31 cellular contexts compared by ENCODE assay signal in the genomic region with DNA sequence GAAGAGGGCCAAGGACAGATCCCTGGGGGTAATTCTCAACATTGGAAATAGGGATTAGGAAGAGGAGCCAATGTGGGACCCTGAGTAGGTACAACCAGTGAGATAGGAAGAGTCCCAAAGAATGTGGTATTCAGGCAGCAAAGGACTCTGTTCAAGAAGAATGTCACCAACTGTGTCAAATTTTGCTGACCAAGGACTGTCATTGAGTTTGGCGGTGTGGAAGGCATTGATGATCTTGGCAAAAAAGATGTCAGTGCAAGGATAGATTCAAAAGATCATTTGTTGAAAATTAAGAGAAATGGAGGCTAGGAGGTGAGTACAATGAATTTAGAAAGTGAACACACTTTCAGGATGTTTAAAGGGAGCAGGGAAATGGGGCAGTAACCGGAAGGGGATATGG.
"Had no signal": no experiment of that assay in that cellular context is flagged by ENCODE, and none has a peak within 500 bp of the region (broad histone marks: within the 10 kb centered on the region; RNA-seq: fewer than 3 reads in every experiment).

No MANE protein-coding gene starts in this region.

- H3K79me2 ChIP-seq: parathyroid adenoma had no signal

- H3K36me3 ChIP-seq: neural progenitor cell, ovary, spleen, suprapubic skin, tibial artery, transverse colon, upper lobe of right lung, uterus had no signal

- H3K4me1 ChIP-seq: neural progenitor cell, parathyroid adenoma, psoas muscle, suprapubic skin, testis, tibial artery, upper lobe of right lung, uterus had no signal

- ATAC-seq: natural killer cell; psoas muscle; right cardiac atrium; sciatic nerve; stimulated activated memory B cell treated with anti-CD40 and anti-IgM and Interleukin-4, amounts not matched to agents 10 μg/mL and 1 μg/mL and 100 μg/mL, for 72 hours; stimulated activated naive CD8-positive, alpha-beta T cell treated with anti-CD3 and anti-CD28 coated beads, Interleukin-15, amount 100 ng/mL, for 72 hours; stimulated activated naive CD8-positive, alpha-beta T cell treated with anti-CD3 and anti-CD28 coated beads, Interleukin-15, Interleukin-2, amounts not matched to agents 100 U/mL and 50 U/mL, for 24 hours; upper lobe of right lung had no signal

- DNase-seq: natural killer cell; occipital lobe; ovary; posterior cingulate gyrus; psoas muscle; right cardiac atrium; spleen; stimulated activated CD4-positive, alpha-beta T cell treated with anti-CD3 and anti-CD28 coated beads, Interleukin-12 subunit alpha, Interleukin-12 subunit beta, amount 100 ng/mL, for 4 hours; stimulated activated CD4-positive, alpha-beta T cell treated with anti-CD3 and anti-CD28 coated beads, Interleukin-1b, Interleukin-23, amount 100 ng/mL, for 48 hours; stimulated activated CD4-positive, alpha-beta T cell treated with anti-CD3 and anti-CD28 coated beads, Interleukin-4, amount 100 ng/mL, for 1 hour; stimulated activated CD4-positive, alpha-beta T cell treated with anti-CD3 and anti-CD28 coated beads, Interleukin-4, amount 100 ng/mL, for 4 hours; stimulated activated CD8-positive, alpha-beta memory T cell treated with anti-CD3 and anti-CD28 coated beads, Interleukin-4, amount 100 ng/mL, for 48 hours; stimulated activated naive CD4-positive, alpha-beta T cell; stimulated activated naive CD8-positive, alpha-beta T cell treated with anti-CD3 and anti-CD28 coated beads, Interleukin-15, amount 100 ng/mL, for 72 hours; stimulated activated naive CD8-positive, alpha-beta T cell treated with anti-CD3 and anti-CD28 coated beads, Interleukin-15, Interleukin-2, amounts not matched to agents 100 U/mL and 50 U/mL, for 24 hours; substantia nigra; testis; tibial artery; transverse colon; upper lobe of right lung; uterus had no signal

- H3K36me3 Mint-ChIP-seq: natural killer cell; neural progenitor cell; stimulated activated memory B cell treated with anti-CD40 and anti-IgM and Interleukin-4, amounts not matched to agents 10 μg/mL and 1 μg/mL and 100 μg/mL, for 72 hours had no signal

- H3K27ac ChIP-seq: neural progenitor cell, ovary, parathyroid adenoma, psoas muscle, skin epidermis, spleen, suprapubic skin, testis, tibial artery, transverse colon, upper lobe of right lung, uterus had no signal

- H3K4me2 ChIP-seq: neural progenitor cell, smooth muscle cell had no signal

- H3K9ac ChIP-seq: neural progenitor cell, parathyroid adenoma had no signal

- H2AFZ ChIP-seq: neural progenitor cell, parathyroid adenoma had no signal

- H3K4me1 Mint-ChIP-seq: natural killer cell; nephron; neural progenitor cell; stimulated activated memory B cell treated with anti-CD40 and anti-IgM and Interleukin-4, amounts not matched to agents 10 μg/mL and 1 μg/mL and 100 μg/mL, for 72 hours had no signal

- H3K4me3 Mint-ChIP-seq: natural killer cell; nephron; neural progenitor cell; stimulated activated memory B cell treated with anti-CD40 and anti-IgM and Interleukin-4, amounts not matched to agents 10 μg/mL and 1 μg/mL and 100 μg/mL, for 72 hours; stimulated activated naive CD8-positive, alpha-beta T cell treated with anti-CD3 and anti-CD28 coated beads, Interleukin-15, amount 100 ng/mL, for 72 hours; type B pancreatic cell had no signal

- H3K9me3 Mint-ChIP-seq: natural killer cell; nephron; neural progenitor cell; stimulated activated memory B cell treated with anti-CD40 and anti-IgM and Interleukin-4, amounts not matched to agents 10 μg/mL and 1 μg/mL and 100 μg/mL, for 72 hours; stimulated activated naive CD8-positive, alpha-beta T cell treated with anti-CD3 and anti-CD28 coated beads, Interleukin-15, amount 100 ng/mL, for 72 hours; type B pancreatic cell had no signal

- H3K27me3 ChIP-seq: neural progenitor cell, ovary, spleen, suprapubic skin, testis, tibial artery, transverse colon, upper lobe of right lung, uterus had no signal

- H3K27me3 Mint-ChIP-seq: stimulated activated memory B cell treated with anti-CD40 and anti-IgM and Interleukin-4, amounts not matched to agents 10 μg/mL and 1 μg/mL and 100 μg/mL, for 72 hours; stimulated activated naive CD8-positive, alpha-beta T cell treated with anti-CD3 and anti-CD28 coated beads, Interleukin-15, amount 100 ng/mL, for 72 hours had no signal

- H3K4me3 ChIP-seq: neural progenitor cell, ovary, psoas muscle, skin epidermis, smooth muscle cell, spleen, suprapubic skin, testis, tibial artery, transverse colon, upper lobe of right lung, uterus had no signal

- H3K27ac Mint-ChIP-seq: natural killer cell; nephron; neural progenitor cell; progenitor cell of endocrine pancreas; stimulated activated memory B cell treated with anti-CD40 and anti-IgM and Interleukin-4, amounts not matched to agents 10 μg/mL and 1 μg/mL and 100 μg/mL, for 72 hours; stimulated activated naive CD8-positive, alpha-beta T cell treated with anti-CD3 and anti-CD28 coated beads, Interleukin-15, amount 100 ng/mL, for 72 hours; type B pancreatic cell had no signal

- H3K9me3 ChIP-seq: ovary, psoas muscle, spleen, suprapubic skin, testis, tibial artery, transverse colon, upper lobe of right lung, uterus had no signal
